In genomic region chr17:19447085-19447583, GRCh38 we compare ENCODE assay signal across 8 cellular contexts. TPM values are rescaled to one million over a fixed set of nuclear protein-coding genes. Genes with fewer than 3 reads are reported as not detected.
DNase-seq lines count a peak whose midpoint lies in the region; ATAC-seq, FAIRE-seq and TF ChIP-seq lines count a peak whose summit lies in the region.

No MANE protein-coding gene starts in this region.

- H3K9me3 Mint-ChIP-seq in CD14-positive monocyte = peaks cover 18 to 26% (median 20%) of the 10 kb centered on the region in 7 donors

- H3K4me2 ChIP-seq in OCI-LY1 (ENCODE audit: low read length) = no peak overlapping the region

- peaks cover 7 to 15% (median 11%) of the 10 kb centered on the region in 3 donors for H3K27me3 Mint-ChIP-seq in CD14-positive monocyte (ENCODE audit: low read depth in 3 of 3)

- H3K27ac Mint-ChIP-seq in CD14-positive monocyte = peak overlapping the region in 3 of 7 donors; percentile 61 to 67 (median 65)

- no peak for ATAC-seq in HG02840 (IDR thresholded peaks at IDR 0.05; ENCODE audit: low FRiP score, unreplicated experiment)

- H3K4me1 Mint-ChIP-seq in CD14-positive monocyte = peaks cover 24% of the 10 kb centered on the region

- FAIRE-seq in HTR-8/SVneo (lab: Jason Lieb, UNC) = peak; percentile 72

- intact Hi-C loops in CD14-positive monocyte (cut with micrococcal nuclease) = loop anchor here (1.0 kb wide), 2 partner anchors 84 to 85 kb away; partner anchors contain the start of gene B9D1 (in 1 of the 2)

- no peaks in the 10 kb centered on the region for H3K79me2 ChIP-seq in OCI-LY1 (ENCODE audit: insufficient read depth, low read length)

- no peak overlapping the region for H3K9ac ChIP-seq in OCI-LY1 (ENCODE audit: low read length)

- H3K27me3 ChIP-seq in OCI-LY1 (ENCODE audit: insufficient read depth, low read length) = no peaks in the 10 kb centered on the region; the same call in 1 of the 2 replicates

- no peaks in the 10 kb centered on the region for H3K36me3 Mint-ChIP-seq in CD14-positive monocyte

- H3K27ac ChIP-seq in OCI-LY1 (ENCODE audit: low read depth, low read length, poor library complexity, severe bottlenecking) = no peak overlapping the region

- H3K36me3 ChIP-seq in OCI-LY1 (ENCODE audit: insufficient read depth, low read length) = no peaks in the 10 kb centered on the region; the same call in 1 of the 2 replicates

- TF ChIP-seq CTCF in CD14-positive monocyte (IDR thresholded peaks at IDR 0.05) = peak; percentile 95
- TF ChIP-seq CTCF in OCI-LY1 (IDR thresholded peaks at IDR 0.05; ENCODE audit: low read length) = peak; percentile 85

- no peaks in the 10 kb centered on the region for H3K4me1 ChIP-seq in OCI-LY1 (ENCODE audit: insufficient read depth, low read length, severe bottlenecking)

- no peak overlapping the region for H2AFZ ChIP-seq in OCI-LY1 (ENCODE audit: low read length)

- no peaks in the 10 kb centered on the region for H3F3A ChIP-seq in OCI-LY1 (ENCODE audit: insufficient read depth, low read length)

- DNase-seq in CD14-positive monocyte (ENCODE audit: low spot score) (peak; percentile 55), HTR-8/SVneo (ENCODE audit: insufficient read length, low spot score) (peak; percentile 87), activated T-cell treated with anti-CD3 and anti-CD28 coated beads for 24 hours (ENCODE audit: low read depth) (peak; percentile 61), epidermal melanocyte (ENCODE audit: insufficient read length, low spot score) (peak; percentile 87), mucosa of gallbladder (ENCODE audit: low spot score) (peak; percentile 84)
- peak; percentile 46 for DNase-seq in stimulated activated CD8-positive, alpha-beta memory T cell treated with anti-CD3 and anti-CD28 coated beads, Interleukin-4, amount 100 ng/mL, for 24 hours (ENCODE audit: low read depth)

- H3K4me3 ChIP-seq in OCI-LY1 (ENCODE audit: low read depth, low read length, poor library complexity, severe bottlenecking) = no peak overlapping the region

- H3K9me2 ChIP-seq in OCI-LY1 (ENCODE audit: low read depth, low read length) = no peaks in the 10 kb centered on the region

- H4K20me1 ChIP-seq in OCI-LY1 (ENCODE audit: insufficient read depth, low read length) = no peaks in the 10 kb centered on the region

- H3K9me3 ChIP-seq in OCI-LY1 (ENCODE audit: low read length) = peaks cover 8% of the 10 kb centered on the region; the same call in 1 of the 2 replicates

- no peak overlapping the region for H3K4me3 Mint-ChIP-seq in CD14-positive monocyte

RNA-seq across cellular contexts. Expression of gene RNF112, which starts 36.1 kb away (rescaled TPM):
- not detected for polyA plus RNA-seq in CD14-positive monocyte
- total RNA-seq in mucosa of gallbladder = 7.3 TPM
